ENCODE assay signal across 1 cellular context in the genomic region with DNA sequence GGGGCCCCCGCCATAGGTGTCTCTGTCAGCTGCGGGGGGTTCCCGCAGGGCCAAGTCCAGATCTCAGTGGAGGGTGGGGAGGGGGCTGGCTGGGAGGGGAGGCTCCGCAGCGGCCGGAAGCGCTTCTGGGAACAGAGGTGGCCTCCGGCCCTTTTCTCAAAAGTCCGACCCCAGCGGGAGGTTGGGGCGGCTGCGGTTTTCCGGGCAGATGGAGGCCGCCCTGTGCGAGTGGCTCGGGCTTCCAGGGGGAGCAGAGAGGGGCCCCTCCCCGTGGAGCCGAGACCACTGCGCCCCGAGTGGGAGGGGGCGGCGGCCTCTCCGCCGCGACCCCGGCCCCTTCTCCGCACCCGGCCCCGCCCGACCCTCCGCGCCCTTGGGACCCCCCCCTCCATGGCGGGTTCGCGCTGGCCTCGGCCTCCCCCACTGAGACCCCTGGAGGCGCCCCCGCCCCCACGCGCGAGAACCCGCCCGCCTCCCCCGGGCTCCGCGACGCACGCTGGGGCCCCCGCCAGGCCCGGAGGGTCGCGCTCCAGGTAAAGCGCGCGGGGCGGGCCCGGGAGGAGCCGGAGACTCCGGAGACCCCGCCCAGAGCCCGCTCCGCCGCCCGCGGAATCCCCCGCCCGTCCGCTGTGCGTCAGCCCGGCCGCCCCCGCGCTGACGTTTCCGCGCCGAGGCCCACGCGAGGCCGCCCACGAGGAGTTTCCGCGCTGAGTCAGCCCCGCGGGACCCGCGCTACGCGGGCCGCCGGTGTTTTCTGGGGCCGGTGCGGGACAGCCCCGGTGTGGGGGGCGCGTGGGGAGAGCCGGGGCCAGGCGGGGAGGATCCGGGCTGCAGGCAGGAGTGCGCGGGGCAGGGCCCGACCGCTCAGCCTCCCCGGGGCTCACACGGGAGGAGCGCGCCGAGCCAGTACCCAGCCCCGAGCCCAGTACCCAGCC.
A peak's percentile ranks its signal among the peaks of the same experiment; 100 is the strongest.
TF ChIP-seq lines count a peak whose summit lies in the region.

No MANE protein-coding gene starts in this region.

TF ChIP-seq in K562, 482 proteins besides CTCF, POLR2A, EP300 and RAD21 (continued from another document and continues in another):
- TF ChIP-seq RBFOX2 (IDR thresholded peaks at IDR 0.05; ENCODE audit: low read depth, low read length) = peak; percentile 60; the same call in 1 of the 2 replicates
- TF ChIP-seq NCOA6 (IDR thresholded peaks at IDR 0.05) = no peak
- TF ChIP-seq FOXP4 (CRISPR knock-in tag; IDR thresholded peaks at IDR 0.05; ENCODE audit: borderline replicate concordance) = no peak
- TF ChIP-seq RFX7 (CRISPR knock-in tag; IDR thresholded peaks at IDR 0.05) = no peak
- peak; percentile 83 for TF ChIP-seq JUN (IDR thresholded peaks at IDR 0.05; ENCODE audit: borderline replicate concordance, low read depth, low read length)
- no peak for TF ChIP-seq JUN (CRISPR knock-in tag; IDR thresholded peaks at IDR 0.05; ENCODE audit: borderline replicate concordance)
- peak; percentile 87 for TF ChIP-seq CREB1 (IDR thresholded peaks at IDR 0.05)
- TF ChIP-seq CREB1 (CRISPR knock-in tag; IDR thresholded peaks at IDR 0.05) = peak; percentile 66
- peak; percentile 11; the same call in 1 of the 2 replicates for TF ChIP-seq ZBTB40 (IDR thresholded peaks at IDR 0.05)
- no peak for TF ChIP-seq ZBTB40 (CRISPR knock-in tag; IDR thresholded peaks at IDR 0.05)
- no peak for TF ChIP-seq MXD1 (CRISPR knock-in tag; IDR thresholded peaks at IDR 0.05; ENCODE audit: borderline replicate concordance, poor library complexity, severe bottlenecking)
- peak in 1 of 2 experiments; percentile 25; a peak in 1 of 4 replicates for TF ChIP-seq SRF (CRISPR knock-in tag; IDR thresholded peaks at IDR 0.05)
- peak; percentile 88 for TF ChIP-seq CXXC5 (CRISPR knock-in tag; IDR thresholded peaks at IDR 0.05)
- peak; percentile 96; the same call in 1 of the 2 replicates for TF ChIP-seq ZBTB7A (IDR thresholded peaks at IDR 0.05; ENCODE audit: borderline replicate concordance, control insufficient read depth, low read depth, low read length)
- peak; percentile 68; the same call in 1 of the 2 replicates for TF ChIP-seq AFF4 (CRISPR knock-in tag; IDR thresholded peaks at IDR 0.05)
- no peak for TF ChIP-seq CC2D1A (IDR thresholded peaks at IDR 0.05)
- peak; percentile 77 for TF ChIP-seq POLR2G (IDR thresholded peaks at IDR 0.05; ENCODE audit: low read depth, low read length)
- TF ChIP-seq BMI1 (IDR thresholded peaks at IDR 0.05; ENCODE audit: low read length) = no peak
- TF ChIP-seq WHSC1 (IDR thresholded peaks at IDR 0.05; ENCODE audit: low read length) = no peak
- no peak for TF ChIP-seq ZNF764 (CRISPR knock-in tag; IDR thresholded peaks at IDR 0.05; ENCODE audit: low read depth)
- peak; percentile 42 to 90 for TF ChIP-seq E2F6 (IDR thresholded peaks at IDR 0.05; ENCODE audit: borderline replicate concordance in 1 of 2, extremely low read depth in 1 of 2, insufficient read depth in 1 of 2, insufficient read length in 1 of 2, low read depth in 1 of 2, low read length in 1 of 2, poor library complexity in 1 of 2, severe bottlenecking in 1 of 2)
- TF ChIP-seq, protein P1, sequence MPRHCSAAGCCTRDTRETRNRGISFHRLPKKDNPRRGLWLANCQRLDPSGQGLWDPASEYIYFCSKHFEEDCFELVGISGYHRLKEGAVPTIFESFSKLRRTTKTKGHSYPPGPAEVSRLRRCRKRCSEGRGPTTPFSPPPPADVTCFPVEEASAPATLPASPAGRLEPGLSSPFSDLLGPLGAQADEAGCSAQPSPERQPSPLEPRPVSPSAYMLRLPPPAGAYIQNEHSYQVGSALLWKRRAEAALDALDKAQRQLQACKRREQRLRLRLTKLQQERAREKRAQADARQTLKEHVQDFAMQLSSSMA (CRISPR knock-in tag; IDR thresholded peaks at IDR 0.05) = no peak
- TF ChIP-seq DPF2 (IDR thresholded peaks at IDR 0.05) = peak; percentile 52; the same call in 1 of the 2 replicates
- TF ChIP-seq CBFA2T3 (IDR thresholded peaks at IDR 0.05) = no peak
- peak; percentile 66; the same call in 1 of the 2 replicates for TF ChIP-seq CBX1 (IDR thresholded peaks at IDR 0.05; ENCODE audit: low read depth)
- TF ChIP-seq ZNF766 (CRISPR knock-in tag; conservative IDR thresholded peaks at IDR 0.05) = 0 out of 2 replicates have a peak, but pooled peaks have one; percentile 54
- no peak for TF ChIP-seq ATF4 (CRISPR knock-in tag; IDR thresholded peaks at IDR 0.05)
- no peak for TF ChIP-seq ZNF79 (CRISPR knock-in tag; IDR thresholded peaks at IDR 0.05; ENCODE audit: low read depth)
- no peak for TF ChIP-seq ZNF583 (CRISPR knock-in tag; IDR thresholded peaks at IDR 0.05)
- TF ChIP-seq SRSF3 (IDR thresholded peaks at IDR 0.05; ENCODE audit: insufficient read depth, low read length) = no peak
- no peak for TF ChIP-seq RBM39 (optimal IDR thresholded peaks at IDR 0.05; ENCODE audit: low read depth, low read length)
- TF ChIP-seq, protein P2, sequence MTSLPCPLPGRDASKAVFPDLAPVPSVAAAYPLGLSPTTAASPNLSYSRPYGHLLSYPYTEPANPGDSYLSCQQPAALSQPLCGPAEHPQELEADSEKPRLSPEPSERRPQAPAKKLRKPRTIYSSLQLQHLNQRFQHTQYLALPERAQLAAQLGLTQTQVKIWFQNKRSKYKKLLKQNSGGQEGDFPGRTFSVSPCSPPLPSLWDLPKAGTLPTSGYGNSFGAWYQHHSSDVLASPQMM (CRISPR knock-in tag; IDR thresholded peaks at IDR 0.05) = no peak
- TF ChIP-seq, protein P3, sequence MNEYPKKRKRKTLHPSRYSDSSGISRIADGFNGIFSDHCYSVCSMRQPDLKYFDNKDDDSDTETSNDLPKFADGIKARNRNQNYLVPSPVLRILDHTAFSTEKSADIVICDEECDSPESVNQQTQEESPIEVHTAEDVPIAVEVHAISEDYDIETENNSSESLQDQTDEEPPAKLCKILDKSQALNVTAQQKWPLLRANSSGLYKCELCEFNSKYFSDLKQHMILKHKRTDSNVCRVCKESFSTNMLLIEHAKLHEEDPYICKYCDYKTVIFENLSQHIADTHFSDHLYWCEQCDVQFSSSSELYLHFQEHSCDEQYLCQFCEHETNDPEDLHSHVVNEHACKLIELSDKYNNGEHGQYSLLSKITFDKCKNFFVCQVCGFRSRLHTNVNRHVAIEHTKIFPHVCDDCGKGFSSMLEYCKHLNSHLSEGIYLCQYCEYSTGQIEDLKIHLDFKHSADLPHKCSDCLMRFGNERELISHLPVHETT (CRISPR knock-in tag; conservative IDR thresholded peaks at IDR 0.05 in 1 of 2, IDR thresholded peaks at IDR 0.05 in 1 of 2) = peak in 1 of 2 experiments; percentile 90; a peak in 2 of 4 replicates
- peak in 1 of 2 experiments; percentile 42; a peak in 2 of 4 replicates for TF ChIP-seq NRF1 (conservative IDR thresholded peaks at IDR 0.05 in 1 of 2, IDR thresholded peaks at IDR 0.05 in 1 of 2)
